Comparison of ENCODE assay signal across 8 cellular contexts in the genomic region with DNA sequence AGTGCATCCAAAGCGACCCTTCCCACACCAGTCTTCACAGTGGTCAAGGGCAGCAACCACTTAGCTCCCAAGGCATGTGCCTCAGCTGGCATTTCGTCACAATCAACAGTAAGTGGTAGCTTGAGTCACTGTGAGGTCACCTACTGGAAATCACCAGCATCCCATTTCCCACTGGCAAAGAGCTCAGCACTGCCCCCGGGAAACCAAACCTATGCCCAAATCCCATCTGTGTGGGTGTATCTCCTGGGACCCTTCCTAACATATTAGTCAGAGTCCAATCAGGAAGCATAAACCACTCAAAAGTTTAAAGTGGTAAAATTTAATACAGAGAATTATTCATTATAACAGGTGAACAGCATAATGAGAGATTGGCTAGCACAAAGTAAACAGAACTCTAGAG. TPM values are rescaled to one million over a fixed set of nuclear protein-coding genes. Genes with fewer than 3 reads are reported as not detected.
"Had no signal": no experiment of that assay in that cellular context is flagged by ENCODE, and none has a peak within 500 bp of the region (broad histone marks: within the 10 kb centered on the region; RNA-seq: fewer than 3 reads in every experiment).

No MANE protein-coding gene starts in this region.

RNA-seq across cellular contexts. Expression of gene OR4F16, which starts 47.2 kb away (rescaled TPM):
- total RNA-seq: M059J, NCI-H460, OCI-LY7, PC-9, Right ventricle myocardium inferior, RPMI7951, SJCRH30, SK-MEL-5 had no signal
